1 cellular context compared by ENCODE assay signal in genomic region chr10:953836-954235, GRCh38.
TF ChIP-seq lines count a peak whose summit lies in the region.

No MANE protein-coding gene starts in this region.

TF ChIP-seq in IMR-90, 13 proteins besides CTCF, POLR2A, EP300 and RAD21:
- no peak for TF ChIP-seq CEBPB (IDR thresholded peaks at IDR 0.05; ENCODE audit: low read depth, low read length)
- TF ChIP-seq ELK1 (IDR thresholded peaks at IDR 0.05; ENCODE audit: borderline replicate concordance, low read depth, low read length) = no peak
- no peak for TF ChIP-seq NFE2L2 (IDR thresholded peaks at IDR 0.05; ENCODE audit: low read depth, low read length)
- no peak for TF ChIP-seq FOS (IDR thresholded peaks at IDR 0.05; ENCODE audit: low read depth, low read length)
- TF ChIP-seq USF2 (IDR thresholded peaks at IDR 0.05; ENCODE audit: low read depth, low read length) = no peak
- TF ChIP-seq RFX5 (IDR thresholded peaks at IDR 0.05; ENCODE audit: low read depth, low read length) = no peak
- no peak for TF ChIP-seq CHD1 (IDR thresholded peaks at IDR 0.05; ENCODE audit: low read depth, low read length)
- TF ChIP-seq RCOR1 (IDR thresholded peaks at IDR 0.05; ENCODE audit: insufficient replicate concordance, low read length) = no peak
